Comparison of ENCODE assay signal across 22 cellular contexts in the genomic region with DNA sequence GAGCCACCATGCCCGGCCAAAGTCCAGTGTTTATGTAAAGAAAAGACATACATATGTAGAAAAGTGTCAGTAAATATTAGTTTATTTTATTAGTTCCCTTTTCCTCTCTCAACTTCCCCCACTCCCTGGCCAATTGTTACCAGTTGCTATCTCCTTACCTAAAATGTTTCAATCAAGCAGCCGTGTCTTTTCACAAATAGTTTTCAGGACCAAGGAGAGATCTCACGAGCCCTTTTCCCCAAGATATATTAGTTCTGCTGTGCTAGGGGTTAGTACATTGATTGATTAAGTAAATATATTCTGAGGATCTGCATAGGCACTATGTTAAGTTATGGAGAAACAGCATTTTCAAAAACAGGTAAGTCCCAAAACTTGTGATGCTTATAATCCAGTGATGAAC.
"Had no signal": no experiment of that assay in that cellular context is flagged by ENCODE, and none has a peak within 500 bp of the region (broad histone marks: within the 10 kb centered on the region; RNA-seq: fewer than 3 reads in every experiment).

No MANE protein-coding gene starts in this region.

- H3K36me3 Mint-ChIP-seq: activated CD4-positive, alpha-beta memory T cell treated with anti-CD3 and anti-CD28 coated beads for 36 hours; activated naive CD8-positive, alpha-beta T cell treated with anti-CD3 and anti-CD28 coated beads for 36 hours; natural killer cell treated with Interleukin-12 subunit alpha and Interleukin-12 subunit beta and Interleukin-15 and Interleukin-18, amount 100 ng/mL, for 72 hours; stimulated activated naive B cell treated with anti-CD40 and anti-IgM and Interleukin-4, amounts not matched to agents 10 μg/mL and 1 μg/mL and 100 μg/mL, for 72 hours; WTC11 had no signal

- H3K9ac ChIP-seq: parathyroid adenoma had no signal

- H3K27me3 Mint-ChIP-seq: activated CD4-positive, alpha-beta memory T cell treated with anti-CD3 and anti-CD28 coated beads for 36 hours; activated naive CD8-positive, alpha-beta T cell treated with anti-CD3 and anti-CD28 coated beads for 36 hours; activated T-helper 17 cell treated with anti-CD3 and anti-CD28 coated beads, Interleukin-2, amount 50 U/mL, for 72 hours; effector memory CD8-positive, alpha-beta T cell; natural killer cell treated with Interleukin-12 subunit alpha and Interleukin-12 subunit beta and Interleukin-15 and Interleukin-18, amount 100 ng/mL, for 72 hours; stimulated activated naive B cell treated with anti-CD40 and anti-IgM and Interleukin-4, amounts not matched to agents 10 μg/mL and 1 μg/mL and 100 μg/mL, for 72 hours had no signal

- H3K36me3 ChIP-seq: neutrophil, thoracic aorta, upper lobe of left lung had no signal

- ATAC-seq: activated T-helper 17 cell treated with anti-CD3 and anti-CD28 coated beads, Interleukin-2, amount 50 U/mL, for 72 hours; body of pancreas; effector memory CD8-positive, alpha-beta T cell; left lobe of liver; natural killer cell treated with Interleukin-12 subunit alpha and Interleukin-12 subunit beta and Interleukin-15 and Interleukin-18, amount 100 ng/mL, for 72 hours; stimulated activated naive B cell treated with anti-CD40 and anti-IgM and Interleukin-4, amounts not matched to agents 10 μg/mL and 1 μg/mL and 100 μg/mL, for 72 hours; WTC11 had no signal

- DNase-seq: activated CD4-positive, alpha-beta memory T cell treated with anti-CD3 and anti-CD28 coated beads for 36 hours; activated CD4-positive, alpha-beta T cell treated with anti-CD3 and anti-CD28 coated beads for 4 hours; activated naive CD4-positive, alpha-beta T cell; activated naive CD8-positive, alpha-beta T cell treated with anti-CD3 and anti-CD28 coated beads for 36 hours; amygdala; body of pancreas; effector memory CD8-positive, alpha-beta T cell; hypothalamus; stimulated activated naive B cell treated with anti-CD40 and anti-IgM and Interleukin-4, amounts not matched to agents 10 μg/mL and 1 μg/mL and 100 μg/mL, for 72 hours; upper lobe of left lung had no signal

- H3K4me1 ChIP-seq: body of pancreas, parathyroid adenoma, upper lobe of left lung had no signal

- H3K27ac Mint-ChIP-seq: activated CD4-positive, alpha-beta memory T cell treated with anti-CD3 and anti-CD28 coated beads for 36 hours; activated naive CD8-positive, alpha-beta T cell treated with anti-CD3 and anti-CD28 coated beads for 36 hours; activated T-helper 17 cell treated with anti-CD3 and anti-CD28 coated beads, Interleukin-2, amount 50 U/mL, for 72 hours; effector memory CD8-positive, alpha-beta T cell; natural killer cell treated with Interleukin-12 subunit alpha and Interleukin-12 subunit beta and Interleukin-15 and Interleukin-18, amount 100 ng/mL, for 72 hours; stimulated activated naive B cell treated with anti-CD40 and anti-IgM and Interleukin-4, amounts not matched to agents 10 μg/mL and 1 μg/mL and 100 μg/mL, for 72 hours; T-helper 2 cell treated with Interferon-gamma antibody and Interleukin-4, amounts not matched to agents 5 μg/mL and 100 μg/mL, for 36 hours; WTC11 had no signal

- FAIRE-seq: frontal cortex, keratinocyte, TTC549 had no signal

- H3K79me2 ChIP-seq: parathyroid adenoma had no signal

- H3K27ac ChIP-seq: body of pancreas, neutrophil, parathyroid adenoma, thoracic aorta, upper lobe of left lung had no signal

- H3K4me1 Mint-ChIP-seq: activated naive CD8-positive, alpha-beta T cell treated with anti-CD3 and anti-CD28 coated beads for 36 hours; activated T-helper 17 cell treated with anti-CD3 and anti-CD28 coated beads, Interleukin-2, amount 50 U/mL, for 72 hours; stimulated activated naive B cell treated with anti-CD40 and anti-IgM and Interleukin-4, amounts not matched to agents 10 μg/mL and 1 μg/mL and 100 μg/mL, for 72 hours had no signal

- H3K4me3 ChIP-seq: body of pancreas, lung, thoracic aorta, upper lobe of left lung had no signal

- H3K27me3 ChIP-seq: body of pancreas, neutrophil, upper lobe of left lung had no signal

- H3K9me3 ChIP-seq: body of pancreas, neutrophil, thoracic aorta, upper lobe of left lung had no signal

- H3K4me3 Mint-ChIP-seq: activated CD4-positive, alpha-beta memory T cell treated with anti-CD3 and anti-CD28 coated beads for 36 hours; activated naive CD8-positive, alpha-beta T cell treated with anti-CD3 and anti-CD28 coated beads for 36 hours; activated T-helper 17 cell treated with anti-CD3 and anti-CD28 coated beads, Interleukin-2, amount 50 U/mL, for 72 hours; effector memory CD8-positive, alpha-beta T cell; natural killer cell treated with Interleukin-12 subunit alpha and Interleukin-12 subunit beta and Interleukin-15 and Interleukin-18, amount 100 ng/mL, for 72 hours; stimulated activated naive B cell treated with anti-CD40 and anti-IgM and Interleukin-4, amounts not matched to agents 10 μg/mL and 1 μg/mL and 100 μg/mL, for 72 hours; T-helper 2 cell treated with Interferon-gamma antibody and Interleukin-4, amounts not matched to agents 5 μg/mL and 100 μg/mL, for 36 hours; WTC11 had no signal

- H2AFZ ChIP-seq: parathyroid adenoma had no signal
